In the genomic region with DNA sequence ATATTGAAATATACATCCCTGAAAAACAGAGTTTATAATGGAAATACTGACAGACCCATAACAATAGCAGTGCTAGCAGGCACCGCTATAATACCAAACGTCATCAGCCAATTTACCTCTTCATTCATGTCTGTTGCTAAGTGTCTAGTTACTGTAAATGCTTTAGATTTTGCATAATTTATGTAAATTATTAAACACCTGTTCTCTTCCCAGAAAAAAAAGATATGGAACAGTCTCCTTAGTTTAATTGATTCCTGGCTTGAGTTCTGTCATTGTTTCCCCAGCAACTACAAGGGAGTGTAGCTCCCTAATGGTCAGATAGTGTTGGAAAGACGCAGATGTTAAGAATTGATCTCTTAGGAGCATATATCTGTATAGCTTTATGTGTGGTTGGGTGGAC, we compare ENCODE assay signal across 21 cellular contexts.
"Had no signal": no experiment of that assay in that cellular context is flagged by ENCODE, and none has a peak within 500 bp of the region (broad histone marks: within the 10 kb centered on the region; RNA-seq: fewer than 3 reads in every experiment).

No MANE protein-coding gene starts in this region.

- ATAC-seq: foreskin keratinocyte, gastroesophageal sphincter, heart left ventricle, left colon, left lung, left ventricle myocardium superior, lower lobe of right lung, mucosa of descending colon had no signal

- H3K9me3 ChIP-seq: colonic mucosa, esophagus muscularis mucosa, gastroesophageal sphincter, heart left ventricle, left lung, lower lobe of right lung, mucosa of descending colon had no signal

- H3K27me3 ChIP-seq: colonic mucosa, esophagus muscularis mucosa, foreskin keratinocyte, gastroesophageal sphincter, heart left ventricle, hepatocyte, left lung had no signal

- H3K4me3 ChIP-seq: colonic mucosa, esophagus muscularis mucosa, gastroesophageal sphincter, heart left ventricle, hepatocyte, left lung, lower lobe of right lung, mucosa of descending colon had no signal

- H3K27ac ChIP-seq: colonic mucosa, esophagus muscularis mucosa, foreskin keratinocyte, gastroesophageal sphincter, heart left ventricle, hepatocyte, left lung, lower lobe of right lung had no signal

- H3K36me3 ChIP-seq: colonic mucosa, esophagus muscularis mucosa, gastroesophageal sphincter, heart left ventricle, left lung, lower lobe of right lung had no signal

- H3K4me1 ChIP-seq: colonic mucosa, esophagus muscularis mucosa, foreskin keratinocyte, gastroesophageal sphincter, heart left ventricle, left lung, lower lobe of right lung had no signal

- DNase-seq: colonic mucosa; cortex of kidney; effector CD4-positive, alpha-beta T cell; effector memory CD4-positive, alpha-beta T cell; foreskin keratinocyte; heart left ventricle; hypothalamus; immature natural killer cell; islet precursor cell; kidney; kidney glomerular epithelial cell; left colon; left lung; left ventricle myocardium superior; lower lobe of right lung; mesenchymal stem cell; mucosa of descending colon; naive B cell had no signal
